In the genomic region with DNA sequence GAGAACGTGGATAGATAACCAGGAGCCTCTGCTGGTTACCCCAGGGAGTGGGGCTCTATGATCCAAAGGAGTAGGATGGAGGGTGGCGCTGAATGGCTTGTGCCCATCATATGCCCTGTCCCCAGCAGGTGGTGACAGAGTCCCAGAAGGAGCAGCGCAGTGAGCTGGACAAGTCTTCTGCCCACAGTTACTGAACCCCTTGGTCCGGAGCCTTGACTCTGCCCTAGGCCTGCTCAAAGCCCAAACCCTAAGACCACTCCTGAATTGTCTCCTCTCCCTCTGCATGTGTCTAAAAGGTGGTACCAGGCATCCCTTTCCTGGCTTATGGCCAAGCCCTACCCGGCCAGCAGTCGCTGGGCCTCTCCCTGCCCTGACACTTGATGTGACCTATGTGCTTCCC, we compare ENCODE assay signal across 11 cellular contexts. TPM values are rescaled to one million over a fixed set of nuclear protein-coding genes. Genes with fewer than 3 reads are reported as not detected.
DNase-seq lines count a peak whose midpoint lies in the region; ATAC-seq, FAIRE-seq and TF ChIP-seq lines count a peak whose summit lies in the region.
"Had no signal": no experiment of that assay in that cellular context is flagged by ENCODE, and none has a peak within 500 bp of the region (broad histone marks: within the 10 kb centered on the region; RNA-seq: fewer than 3 reads in every experiment).

No MANE protein-coding gene starts in this region.

- peaks cover 0 to 29% of the 10 kb centered on the region in 2 donors for H3K4me1 ChIP-seq in right atrium auricular region
- H3K4me1 ChIP-seq in H1 (replicated peaks in 1 of 4; ENCODE audit: control insufficient read depth in 3 of 4, insufficient read depth in 4 of 4, low read length in 3 of 4): peaks cover 0 to 30% (median 12%) of the 10 kb centered on the region in 4 experiments; a peak in 6 of 7 replicates
- peaks cover 0 to 38% (median 16%) of the 10 kb centered on the region in 4 donors for H3K4me1 ChIP-seq in tibial nerve

- H3K27ac ChIP-seq in right atrium auricular region (no peak overlapping the region), H1 (ENCODE audit: low read depth, low read length) (no peak overlapping the region), tibial nerve (no peak overlapping the region)
- H3K27ac ChIP-seq: ascending aorta had no signal

- H4K8ac ChIP-seq in H1 (ENCODE audit: extremely low read depth, insufficient read depth, low read length): no peak overlapping the region; the same call in 1 of the 2 replicates

- TF ChIP-seq EP300 in H1 (IDR thresholded peaks at IDR 0.05; ENCODE audit: borderline replicate concordance in 1 of 2, low read depth in 2 of 2, low read length in 2 of 2) (no peak), tibial nerve (IDR thresholded peaks at IDR 0.05) (no peak)

- peaks cover 77% of the 10 kb centered on the region for H3K27me3 Mint-ChIP-seq in type B pancreatic cell

- no peak for TF ChIP-seq CTCF in right atrium auricular region (IDR thresholded peaks at IDR 0.05)
- peak in 1 of 3 experiments; percentile 13; a peak in 2 of 4 replicates for TF ChIP-seq CTCF in H1 (IDR thresholded peaks at IDR 0.05; ENCODE audit: control extremely low read depth in 1 of 3, insufficient read depth in 1 of 3, low read depth in 1 of 3, low read length in 3 of 3)
- TF ChIP-seq CTCF in type B pancreatic cell (conservative IDR thresholded peaks at IDR 0.05): no peak
- no peak for TF ChIP-seq CTCF in tibial nerve (IDR thresholded peaks at IDR 0.05)

- peaks cover 20 to 36% of the 10 kb centered on the region in 2 donors for H3K27me3 ChIP-seq in right atrium auricular region
- peaks cover 46 to 58% (median 55%) of the 10 kb centered on the region in 4 experiments for H3K27me3 ChIP-seq in H1 (replicated peaks in 1 of 4; ENCODE audit: control insufficient read depth in 3 of 4, extremely low read depth in 1 of 4, insufficient read depth in 3 of 4, low read length in 3 of 4)
- H3K27me3 ChIP-seq in tibial nerve: peaks cover 0 to 75% of the 10 kb centered on the region in 2 donors

- no peak overlapping the region for H2AK5ac ChIP-seq in H1 (ENCODE audit: low read depth, low read length)

- no peak overlapping the region for H2AFZ ChIP-seq in H1 (ENCODE audit: low read length)

- no peak overlapping the region for H3K56ac ChIP-seq in H1 (replicated peaks; ENCODE audit: insufficient read length, low read depth, low read length)

- H2BK15ac ChIP-seq in H1 (ENCODE audit: low read length): no peak overlapping the region

- H2BK20ac ChIP-seq in H1 (ENCODE audit: low read length): no peak overlapping the region

- H3K4ac ChIP-seq in H1 (replicated peaks; ENCODE audit: insufficient read length, low read depth, low read length): no peak overlapping the region

- no peak overlapping the region for H3K9ac ChIP-seq in H1 (replicated peaks in 1 of 4; ENCODE audit: extremely low read depth in 1 of 4, low read depth in 3 of 4, low read length in 3 of 4)

- TF ChIP-seq RAD21 in H1 (IDR thresholded peaks at IDR 0.05 in 1 of 2, conservative IDR thresholded peaks at IDR 0.05 in 1 of 2; ENCODE audit: low read depth in 2 of 2, low read length in 2 of 2): no peak; a peak in 1 of 4 replicates

- intact Hi-C loops in left ventricle myocardium superior (cut with micrococcal nuclease): no loop called here

- WGBS in H1 (ENCODE audit: extremely low coverage in 1 of 2, insufficient coverage in 1 of 2, insufficient read length in 1 of 2, insufficient replicate concordance in 2 of 2, low coverage in 1 of 2, low lambda C conversion rate in 2 of 2, missing lambda C conversion rate in 1 of 2), 2 experiments: 58% methylated on average over 6 of the region's 6 CpGs; no CpG with 5 or more reads in 1 of the 2 experiments
- WGBS in tibial nerve, 2 donors: 52 to 58% methylated on average over 5 of the region's 6 CpGs

- POLR2A ChIA-PET in H1 (lab: Charles Lee; ENCODE audit: partially characterized antibody): interaction anchor here (1.4 to 1.7 kb wide), 2 partner anchors 28 to 33 kb away, joined by 3 to 5 read pairs; partner anchors contain the start of gene TUBA1C

- H3K79me1 ChIP-seq in H1 (ENCODE audit: low read depth, low read length): no peaks in the 10 kb centered on the region

- no peaks in the 10 kb centered on the region for H3K36me3 Mint-ChIP-seq in type B pancreatic cell

- H4K20me1 ChIP-seq in H1 (replicated peaks in 1 of 2; ENCODE audit: control insufficient read depth in 1 of 2, insufficient read depth in 2 of 2, low read length in 2 of 2): peaks cover 2 to 20% of the 10 kb centered on the region in 2 experiments

- no peak for TF ChIP-seq POLR2A in H1 (IDR thresholded peaks at IDR 0.05; ENCODE audit: control extremely low read depth in 1 of 2, low read depth in 2 of 2, low read length in 2 of 2)
- TF ChIP-seq POLR2A in tibial nerve (IDR thresholded peaks at IDR 0.05): no peak

- H3K79me2 ChIP-seq in H1 (ENCODE audit: control insufficient read depth in 1 of 2, insufficient read depth in 2 of 2, low read length in 2 of 2): no peaks in the 10 kb centered on the region

- H3K4me1 Mint-ChIP-seq in type B pancreatic cell (ENCODE audit: unreplicated experiment): no peaks in the 10 kb centered on the region

- no peak overlapping the region for H4K5ac ChIP-seq in H1 (ENCODE audit: insufficient read length, low read depth, low read length)

- no peaks in the 10 kb centered on the region for H3K36me3 ChIP-seq in right atrium auricular region
- H3K36me3 ChIP-seq in H1 (ENCODE audit: control insufficient read depth in 2 of 4, insufficient read depth in 4 of 4, low read length in 3 of 4): no peaks in the 10 kb centered on the region
- no peaks in the 10 kb centered on the region for H3K36me3 ChIP-seq in tibial nerve
- H3K36me3 ChIP-seq: ascending aorta had no signal

- no peaks in the 10 kb centered on the region for H3K9me3 Mint-ChIP-seq in type B pancreatic cell
- H3K9me3 Mint-ChIP-seq: activated B cell treated with CpG ODN at 0.5 μM for 24 hours had no signal

- no peak overlapping the region for H3K27ac Mint-ChIP-seq in type B pancreatic cell
- H3K27ac Mint-ChIP-seq: activated B cell treated with CpG ODN at 0.5 μM for 24 hours had no signal

- no peak overlapping the region for H3K23ac ChIP-seq in H1 (ENCODE audit: insufficient read length)

- no peak overlapping the region for H2BK5ac ChIP-seq in H1 (ENCODE audit: low read depth, low read length)

- no peak overlapping the region for H2BK12ac ChIP-seq in H1 (ENCODE audit: low read depth, low read length)

- peak overlapping the region; percentile 60 to 99; a peak in 1 of 4 replicates for H3K4me2 ChIP-seq in H1 (ENCODE audit: insufficient read depth in 1 of 2, low read depth in 2 of 2, low read length in 2 of 2)

- CTCF ChIA-PET in H1 (lab: Charles Lee; ENCODE audit: partially characterized antibody): interaction anchor here (0.6 to 14.4 kb wide), 9 partner anchors 15 to 281 kb away, joined by 3 to 276 read pairs (median 3); partner anchors contain the start of genes C1QL4 and TROAP

- H4K91ac ChIP-seq in H1 (replicated peaks; ENCODE audit: insufficient read length, low read length): no peak overlapping the region

- DNase-seq in left ventricle myocardium superior: no peak
- no peak for DNase-seq in right atrium auricular region (ENCODE audit: low spot score)
- DNase-seq in OCI-M1 (lab: John Stamatoyannopoulos, UW): peak; percentile 56
- DNase-seq in H1 (ENCODE audit: low read depth in 1 of 2, low spot score in 2 of 2): no peak
- DNase-seq in type B pancreatic cell (ENCODE audit: extremely low spot score, unreplicated experiment): no peak
- DNase-seq in EL: no peak
- DNase-seq in tibial nerve (ENCODE audit: low spot score in 2 of 2): no peak
- DNase-seq: activated B cell treated with CpG ODN at 0.5 μM for 24 hours had no signal

- no peak for FAIRE-seq in H1 (lab: Jason Lieb, UNC)

- no peaks in the 10 kb centered on the region for H3K9me3 ChIP-seq in right atrium auricular region
- no peaks in the 10 kb centered on the region for H3K9me3 ChIP-seq in H1 (ENCODE audit: insufficient read depth in 2 of 2, low read depth in 1 of 2, low read length in 1 of 2)
- H3K9me3 ChIP-seq in tibial nerve: no peaks in the 10 kb centered on the region
- H3K9me3 ChIP-seq: ascending aorta had no signal

- H3K18ac ChIP-seq in H1 (ENCODE audit: extremely low read depth, low read length): no peak overlapping the region

- no peak overlapping the region for H3K14ac ChIP-seq in H1 (ENCODE audit: insufficient read length)

- H3K23me2 ChIP-seq in H1 (ENCODE audit: low read depth, low read length): peaks cover 11% of the 10 kb centered on the region; the same call in 1 of the 2 replicates

- ATAC-seq in left ventricle myocardium superior (peak; percentile 17), HG02938 (IDR thresholded peaks at IDR 0.05; ENCODE audit: unreplicated experiment) (no peak)

- no peak overlapping the region for H2BK120ac ChIP-seq in H1 (replicated peaks; ENCODE audit: low read depth, low read length)

- H3K4me3 Mint-ChIP-seq in type B pancreatic cell: peak overlapping the region; percentile 34

- no peak overlapping the region for H3K4me3 ChIP-seq in right atrium auricular region
- H3K4me3 ChIP-seq in H1 (ENCODE audit: extremely low read depth in 1 of 4, insufficient read depth in 2 of 4, low read depth in 3 of 4, low read length in 4 of 4): no peak overlapping the region
- no peak overlapping the region for H3K4me3 ChIP-seq in tibial nerve

RNA-seq across cellular contexts. Expression of gene PRPH, which starts 3.2 kb away (rescaled TPM):
- total RNA-seq in left ventricle myocardium superior: not detected
- total RNA-seq in right atrium auricular region: under 1 TPM in 1 of 2 donors, not detected in 1; 0.75 TPM
- total RNA-seq in H1 (2021; fragmentation: NEBNext Ultra II Directional; extraction: Animal tissue kit (Norgen Biotek cat#: 25700)): 0.96 and 1.4 TPM in 2 replicates
- 0.79 and 1.1 TPM in 2 replicates for polyA plus RNA-seq in H1 (2011; rRNA removed)
- polyA plus RNA-seq in H1 (2011; cell fraction: cytosol; rRNA removed): 0.81 TPM
- 1.9 TPM for polyA plus RNA-seq in H1 (2011; cell fraction: nucleus; rRNA removed)
- polyA plus RNA-seq in H1 (2012, experiment 1 of 2): 0.51 to 1.3 TPM (median 0.68 TPM) in 4 replicates
- polyA plus RNA-seq in H1 (2012, experiment 2 of 2): 1.1 TPM
- polyA plus RNA-seq in H1 (2013, experiment 1 of 2): 0.36 TPM
- 0.37 TPM for polyA plus RNA-seq in H1 (2013, experiment 2 of 2)
- polyA minus RNA-seq in H1 (2011; rRNA and poly(A)+ RNA removed): 0.17 and 1.8 TPM in 2 replicates
- polyA minus RNA-seq in H1 (2011; cell fraction: cytosol; rRNA and poly(A)+ RNA removed): not detected
- polyA minus RNA-seq in H1 (2011; cell fraction: nucleus; rRNA and poly(A)+ RNA removed): not detected
- total RNA-seq in type B pancreatic cell (ENCODE audit: low replicate concordance): 1.8 and 7.3 TPM in 2 replicates
- total RNA-seq in tibial nerve: under 1 TPM in 3 of 4 donors, not detected in 1; 0.20 to 0.84 (median 0.22) TPM
- total RNA-seq: activated B cell treated with CpG ODN at 0.5 μM for 24 hours, ascending aorta, mononuclear cell had no signal

RNA-seq across cellular contexts. Expression of gene TROAP, which starts 24.9 kb away (rescaled TPM):
- total RNA-seq in left ventricle myocardium superior (0.37 TPM), right atrium auricular region (under 1 TPM in 1 of 2 donors, not detected in 1; 0.48 TPM), type B pancreatic cell (ENCODE audit: low replicate concordance) (21.7 and 66.3 TPM in 2 replicates), tibial nerve (1 to 10 TPM in 2 of 4 donors, under 1 TPM in 1, not detected in 1; 0.30 to 6.5 (median 3.1) TPM)
- total RNA-seq in H1 (2021; fragmentation: NEBNext Ultra II Directional; extraction: Animal tissue kit (Norgen Biotek cat#: 25700)): 52.0 and 54.0 TPM in 2 replicates
- polyA plus RNA-seq in H1 (2011; rRNA removed): 36.7 and 54.7 TPM in 2 replicates
- 46.2 TPM for polyA plus RNA-seq in H1 (2011; cell fraction: cytosol; rRNA removed)
- polyA plus RNA-seq in H1 (2011; cell fraction: nucleus; rRNA removed): 206 TPM
- polyA plus RNA-seq in H1 (2012, experiment 1 of 2): 52.5 to 76.4 TPM (median 67.7 TPM) in 4 replicates
- polyA plus RNA-seq in H1 (2012, experiment 2 of 2): 60.0 TPM
- 69.0 TPM for polyA plus RNA-seq in H1 (2013, experiment 1 of 2)
- polyA plus RNA-seq in H1 (2013, experiment 2 of 2): 61.6 TPM
- 32.9 and 39.5 TPM in 2 replicates for polyA minus RNA-seq in H1 (2011; rRNA and poly(A)+ RNA removed)
- 31.2 TPM for polyA minus RNA-seq in H1 (2011; cell fraction: cytosol; rRNA and poly(A)+ RNA removed)
- 58.6 TPM for polyA minus RNA-seq in H1 (2011; cell fraction: nucleus; rRNA and poly(A)+ RNA removed)
- total RNA-seq: ascending aorta had no signal

RNA-seq across cellular contexts. Expression of gene TUBA1C, which starts 33.3 kb away (rescaled TPM):
- total RNA-seq in left ventricle myocardium superior: 31.4 TPM
- total RNA-seq in right atrium auricular region: 100 to 1,000 TPM in 1 of 2 donors, 10 to 100 TPM in 1; 64.4 to 145 TPM
- 504 and 533 TPM in 2 replicates for total RNA-seq in H1 (2021; fragmentation: NEBNext Ultra II Directional; extraction: Animal tissue kit (Norgen Biotek cat#: 25700))
- 2,291 and 3,101 TPM in 2 replicates for polyA plus RNA-seq in H1 (2011; rRNA removed)
- polyA plus RNA-seq in H1 (2011; cell fraction: cytosol; rRNA removed): 1,714 TPM
- polyA plus RNA-seq in H1 (2011; cell fraction: nucleus; rRNA removed): 1,150 TPM
- polyA plus RNA-seq in H1 (2012, experiment 1 of 2): 608 to 791 TPM (median 729 TPM) in 4 replicates
- 956 TPM for polyA plus RNA-seq in H1 (2012, experiment 2 of 2)
- 790 TPM for polyA plus RNA-seq in H1 (2013, experiment 1 of 2)
- polyA plus RNA-seq in H1 (2013, experiment 2 of 2): 784 TPM
- polyA minus RNA-seq in H1 (2011; rRNA and poly(A)+ RNA removed): 1,805 and 2,020 TPM in 2 replicates
- 369 TPM for polyA minus RNA-seq in H1 (2011; cell fraction: cytosol; rRNA and poly(A)+ RNA removed)
- polyA minus RNA-seq in H1 (2011; cell fraction: nucleus; rRNA and poly(A)+ RNA removed): 350 TPM
- 187 and 221 TPM in 2 replicates for total RNA-seq in type B pancreatic cell (ENCODE audit: low replicate concordance)
- 100 to 1,000 TPM in 1 of 4 donors, 10 to 100 TPM in 3; 45.5 to 142 (median 55.1) TPM for total RNA-seq in tibial nerve

RNA-seq across cellular contexts. Expression of gene C1QL4, which starts 38.8 kb away (rescaled TPM):
- total RNA-seq in left ventricle myocardium superior (not detected), right atrium auricular region (not detected), type B pancreatic cell (ENCODE audit: low replicate concordance) (0.17 and 1.2 TPM in 2 replicates), tibial nerve (not detected)
- 0.28 and 0.59 TPM in 2 replicates for total RNA-seq in H1 (2021; fragmentation: NEBNext Ultra II Directional; extraction: Animal tissue kit (Norgen Biotek cat#: 25700))
- polyA plus RNA-seq in H1 (2011; rRNA removed): 0.63 and 0.77 TPM in 2 replicates
- polyA plus RNA-seq in H1 (2011; cell fraction: cytosol; rRNA removed): 1.00 TPM
- 1.4 TPM for polyA plus RNA-seq in H1 (2011; cell fraction: nucleus; rRNA removed)
- 0.54 to 0.74 TPM (median 0.65 TPM) in 4 replicates for polyA plus RNA-seq in H1 (2012, experiment 1 of 2)
- polyA plus RNA-seq in H1 (2012, experiment 2 of 2): 0.34 TPM
- polyA plus RNA-seq in H1 (2013, experiment 1 of 2): 0.30 TPM
- polyA plus RNA-seq in H1 (2013, experiment 2 of 2): 0.22 TPM
- not detected in 2 replicates for polyA minus RNA-seq in H1 (2011; rRNA and poly(A)+ RNA removed)
- not detected for polyA minus RNA-seq in H1 (2011; cell fraction: cytosol; rRNA and poly(A)+ RNA removed)
- polyA minus RNA-seq in H1 (2011; cell fraction: nucleus; rRNA and poly(A)+ RNA removed): 0.70 TPM
- total RNA-seq: activated B cell treated with CpG ODN at 0.5 μM for 24 hours, ascending aorta had no signal

RNA-seq across cellular contexts. Expression of gene DNAJC22, which starts 48.5 kb away (rescaled TPM):
- total RNA-seq in left ventricle myocardium superior (0.10 TPM), right atrium auricular region (1 to 10 TPM in 1 of 2 donors, under 1 TPM in 1; 0.93 to 1.2 TPM), type B pancreatic cell (ENCODE audit: low replicate concordance) (3.6 and 5.0 TPM in 2 replicates), tibial nerve (not detected)
- total RNA-seq in H1 (2021; fragmentation: NEBNext Ultra II Directional; extraction: Animal tissue kit (Norgen Biotek cat#: 25700)): 0.13 and 0.39 TPM in 2 replicates
- 0.19 and 0.20 TPM in 2 replicates for polyA plus RNA-seq in H1 (2011; rRNA removed)
- 0.19 TPM for polyA plus RNA-seq in H1 (2011; cell fraction: cytosol; rRNA removed)
- 0.39 TPM for polyA plus RNA-seq in H1 (2011; cell fraction: nucleus; rRNA removed)
- 0.05 to 0.51 TPM (median 0.25 TPM) in 4 replicates for polyA plus RNA-seq in H1 (2012, experiment 1 of 2)
- not detected for polyA plus RNA-seq in H1 (2012, experiment 2 of 2)
- polyA plus RNA-seq in H1 (2013, experiment 1 of 2): 0.24 TPM
- 0.48 TPM for polyA plus RNA-seq in H1 (2013, experiment 2 of 2)
- polyA minus RNA-seq in H1 (2011; rRNA and poly(A)+ RNA removed): 0.22 and 0.50 TPM in 2 replicates
- polyA minus RNA-seq in H1 (2011; cell fraction: cytosol; rRNA and poly(A)+ RNA removed): not detected
- polyA minus RNA-seq in H1 (2011; cell fraction: nucleus; rRNA and poly(A)+ RNA removed): 0.40 TPM
- total RNA-seq: activated B cell treated with CpG ODN at 0.5 μM for 24 hours, ascending aorta, mononuclear cell had no signal
